ENCODE assay signal across 13 cellular contexts in the genomic region with DNA sequence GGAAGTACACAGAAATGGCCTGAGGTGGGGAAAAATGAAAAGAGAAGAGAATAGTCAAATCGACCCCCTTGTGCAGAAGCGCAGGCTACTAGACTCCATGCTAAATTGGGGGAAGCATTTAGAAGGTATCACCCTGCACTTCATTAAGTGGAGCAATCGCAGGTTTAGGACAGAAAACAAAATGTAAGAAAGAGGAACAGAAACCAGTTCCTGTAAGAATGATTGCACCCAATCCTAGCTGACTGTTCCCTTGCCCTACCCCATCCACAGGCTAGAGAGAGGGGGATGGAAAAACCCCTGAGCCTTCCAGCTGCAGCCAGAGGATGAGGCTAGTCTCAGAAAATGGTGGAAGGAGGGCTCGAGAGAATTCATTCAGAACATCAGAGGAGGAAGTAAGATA. TPM values are rescaled to one million over a fixed set of nuclear protein-coding genes. Genes with fewer than 3 reads are reported as not detected.
DNase-seq lines count a peak whose midpoint lies in the region; ATAC-seq lines count a peak whose summit lies in the region.
"Had no signal": no experiment of that assay in that cellular context is flagged by ENCODE, and none has a peak within 500 bp of the region (broad histone marks: within the 10 kb centered on the region; RNA-seq: fewer than 3 reads in every experiment).

No MANE protein-coding gene starts in this region.

- peaks cover 0 to 6% (median 0%) of the 10 kb centered on the region in 3 donors for H3K36me3 Mint-ChIP-seq in immature natural killer cell
- H3K36me3 Mint-ChIP-seq: CD14-positive monocyte had no signal

- H3K27ac Mint-ChIP-seq in immature natural killer cell, result no peak overlapping the region

- DNase-seq in SKM-1 treated with dmso at 0.1 percent for 144 hours (lab: John Stamatoyannopoulos, UW; ENCODE audit: unreplicated experiment) (peak; percentile 66), cerebellar nuclear complex (lab: John Stamatoyannopoulos, UW) (no peak), immature natural killer cell (no peak), islet precursor cell (no peak)
- DNase-seq in activated naive CD4-positive, alpha-beta T cell treated with Interleukin-2 at 50 U/mL for 16 hours, result no peak
- DNase-seq: central memory CD4-positive, alpha-beta T cell; nucleus accumbens; stimulated activated CD4-positive, alpha-beta T cell treated with anti-CD3 and anti-CD28 coated beads, Interleukin-2, amount 100 ng/mL, for 48 hours had no signal

- peaks cover 0 to 9% (median 0%) of the 10 kb centered on the region in 6 donors for H3K9me3 Mint-ChIP-seq in immature natural killer cell

- no peak overlapping the region for H3K4me3 Mint-ChIP-seq in immature natural killer cell
- H3K4me3 Mint-ChIP-seq: CD14-positive monocyte had no signal

- H3K4me1 Mint-ChIP-seq in immature natural killer cell, result no peaks in the 10 kb centered on the region

- ATAC-seq in GM18858 (IDR thresholded peaks at IDR 0.05; ENCODE audit: unreplicated experiment) (peak; percentile 64), GM21723 (IDR thresholded peaks at IDR 0.05; ENCODE audit: unreplicated experiment) (peak; percentile 92), HG03159 (IDR thresholded peaks at IDR 0.05; ENCODE audit: unreplicated experiment) (peak; percentile 86)
- ATAC-seq: Panc1 had no signal

- H3K27me3 Mint-ChIP-seq in immature natural killer cell (ENCODE audit: low read depth in 3 of 3), result peaks cover 2 to 8% (median 3%) of the 10 kb centered on the region in 3 donors

RNA-seq across cellular contexts. Expression of a gene that starts 23.9 kb away (rescaled TPM):
- polyA plus RNA-seq in immature natural killer cell, result under 1 TPM in 1 of 3 donors, not detected in 2; 0.17 TPM
